ENCODE assay signal across 13 cellular contexts in genomic region chr13:61414136-61414535, GRCh38. TPM values are rescaled to one million over a fixed set of nuclear protein-coding genes. Genes with fewer than 3 reads are reported as not detected.
A peak's percentile ranks its signal among the peaks of the same experiment; 100 is the strongest.
DNase-seq lines count a peak whose midpoint lies in the region; ATAC-seq lines count a peak whose summit lies in the region.
"Had no signal": no experiment of that assay in that cellular context is flagged by ENCODE, and none has a peak within 500 bp of the region (broad histone marks: within the 10 kb centered on the region; RNA-seq: fewer than 3 reads in every experiment).

No MANE protein-coding gene starts in this region.

- no peak overlapping the region for H3K18ac ChIP-seq in trophoblast cell (ENCODE audit: low read length)

- H3K36me3 ChIP-seq in ES-I3 (ENCODE audit: insufficient read depth, low read length) (no peaks in the 10 kb centered on the region), SK-N-MC (ENCODE audit: insufficient read depth, low read length) (peaks cover 16% of the 10 kb centered on the region; the same call in 1 of the 2 replicates), iPS-15b (ENCODE audit: control insufficient read depth, insufficient read depth, low read length) (no peaks in the 10 kb centered on the region), trophoblast cell (ENCODE audit: control insufficient read depth in 1 of 2, insufficient read depth in 2 of 2, low read length in 2 of 2) (no peaks in the 10 kb centered on the region)

- no peak overlapping the region for H4K8ac ChIP-seq in trophoblast cell (ENCODE audit: low read depth, low read length)

- no peaks in the 10 kb centered on the region for H3K9me3 Mint-ChIP-seq in activated CD8-positive, alpha-beta T cell treated with anti-CD3 and anti-CD28 coated beads, Interleukin-2, amount 10 ng/mL, durations not matched to agents 7 days and 5 days (ENCODE audit: insufficient read depth)
- H3K9me3 Mint-ChIP-seq in activated naive CD4-positive, alpha-beta T cell treated with anti-CD3 and anti-CD28 coated beads, Interleukin-2, amount 50 U/mL, for 72 hours = peaks cover 8 to 12% of the 10 kb centered on the region in 2 donors

- no peak overlapping the region for H3K23ac ChIP-seq in trophoblast cell (ENCODE audit: low read length)

- H3K9me3 ChIP-seq in ES-I3 (ENCODE audit: control insufficient read depth, insufficient read depth, low read length) (no peaks in the 10 kb centered on the region), SK-N-MC (ENCODE audit: low read depth, low read length) (no peaks in the 10 kb centered on the region), iPS-15b (ENCODE audit: control insufficient read depth, insufficient read depth, low read length) (no peaks in the 10 kb centered on the region), trophoblast cell (ENCODE audit: insufficient read depth, low read depth, low read length) (peaks cover 2% of the 10 kb centered on the region)

- no peak overlapping the region for H3K27ac ChIP-seq in SK-N-MC
- H3K27ac ChIP-seq in trophoblast cell (ENCODE audit: low read depth, low read length) = no peak overlapping the region

- no peak for ATAC-seq in activated CD8-positive, alpha-beta T cell treated with anti-CD3 and anti-CD28 coated beads, Interleukin-2, amount 10 ng/mL, durations not matched to agents 7 days and 5 days
- ATAC-seq in activated naive CD4-positive, alpha-beta T cell treated with anti-CD3 and anti-CD28 coated beads, Interleukin-2, amount 50 U/mL, for 72 hours = no peak
- ATAC-seq: GM12878 had no signal

- H3K4me1 ChIP-seq in ES-I3 (ENCODE audit: insufficient read depth, low read length) = no peaks in the 10 kb centered on the region
- no peaks in the 10 kb centered on the region for H3K4me1 ChIP-seq in iPS-15b (ENCODE audit: control insufficient read depth, insufficient read depth, low read length)
- H3K4me1 ChIP-seq in trophoblast cell (ENCODE audit: control insufficient read depth in 1 of 2, insufficient read depth in 2 of 2, low read length in 2 of 2) = peaks cover 8 to 9% of the 10 kb centered on the region in 2 experiments

- H3K79me2 ChIP-seq in trophoblast cell (ENCODE audit: control insufficient read depth, insufficient read depth, low read length, poor library complexity) = no peaks in the 10 kb centered on the region

- no peak overlapping the region for H3K4me3 Mint-ChIP-seq in activated CD8-positive, alpha-beta T cell treated with anti-CD3 and anti-CD28 coated beads, Interleukin-2, amount 10 ng/mL, durations not matched to agents 7 days and 5 days

- no peak overlapping the region for H3K4ac ChIP-seq in trophoblast cell (ENCODE audit: low read depth, low read length)

- H4K91ac ChIP-seq in trophoblast cell (ENCODE audit: low read depth, low read length) = no peak overlapping the region

- H2BK12ac ChIP-seq in trophoblast cell (ENCODE audit: low read length) = no peak overlapping the region

- peak overlapping the region; percentile 51; the same call in 1 of the 2 replicates for H3K9ac ChIP-seq in ES-I3 (ENCODE audit: low read depth, low read length)
- H3K9ac ChIP-seq in SK-N-MC (ENCODE audit: insufficient read length) = peak overlapping the region; percentile 75
- no peak overlapping the region for H3K9ac ChIP-seq in iPS-15b (ENCODE audit: low read depth, low read length)
- H3K9ac ChIP-seq in trophoblast cell (ENCODE audit: low read length) = no peak overlapping the region

- H3K36me3 Mint-ChIP-seq in activated CD8-positive, alpha-beta T cell treated with anti-CD3 and anti-CD28 coated beads, Interleukin-2, amount 10 ng/mL, durations not matched to agents 7 days and 5 days (ENCODE audit: low read depth) = no peaks in the 10 kb centered on the region
- H3K36me3 Mint-ChIP-seq in activated naive CD4-positive, alpha-beta T cell treated with anti-CD3 and anti-CD28 coated beads, Interleukin-2, amount 50 U/mL, for 72 hours = peaks cover 7 to 11% of the 10 kb centered on the region in 2 donors

- H3K4me3 ChIP-seq in SK-N-MC (peak overlapping the region; percentile 97), iPS-15b (ENCODE audit: low read depth, low read length) (peak overlapping the region; percentile 89), trophoblast cell (ENCODE audit: low read depth, low read length) (no peak overlapping the region)
- H3K4me3 ChIP-seq: GM12878 had no signal

- no peak overlapping the region for H3K27ac Mint-ChIP-seq in activated CD8-positive, alpha-beta T cell treated with anti-CD3 and anti-CD28 coated beads, Interleukin-2, amount 10 ng/mL, durations not matched to agents 7 days and 5 days
- H3K27ac Mint-ChIP-seq in activated naive CD4-positive, alpha-beta T cell treated with anti-CD3 and anti-CD28 coated beads, Interleukin-2, amount 50 U/mL, for 72 hours = no peak overlapping the region

- no peak overlapping the region for H4K12ac ChIP-seq in trophoblast cell (ENCODE audit: low read depth, low read length)

- CTCF ChIA-PET in activated CD8-positive, alpha-beta T cell treated with anti-CD3 and anti-CD28 coated beads, Interleukin-2, amount 10 ng/mL, durations not matched to agents 7 days and 5 days (lab: Charles Lee) = no interaction called here

- WGBS in trophoblast cell (ENCODE audit: extremely low coverage, insufficient coverage, insufficient read length) = no CpG with 5 or more reads among the region's 12 CpGs

- no peak overlapping the region for H3K14ac ChIP-seq in trophoblast cell (ENCODE audit: low read length)

- no peak overlapping the region for H2AK5ac ChIP-seq in trophoblast cell (ENCODE audit: low read length)

- no peak for DNase-seq in SK-N-MC (ENCODE audit: low read depth, low spot score)
- DNase-seq in trophoblast cell = no peak
- DNase-seq in RPMI8226 = no peak
- DNase-seq in activated CD8-positive, alpha-beta T cell treated with anti-CD3 and anti-CD28 coated beads, Interleukin-2, amount 10 ng/mL, durations not matched to agents 7 days and 5 days = no peak
- no peak for DNase-seq in EL
- DNase-seq in activated naive CD4-positive, alpha-beta T cell treated with anti-CD3 and anti-CD28 coated beads, Interleukin-2, amount 50 U/mL, for 72 hours (ENCODE audit: low spot score in 2 of 2) = no peak
- DNase-seq: cerebellar nuclear complex; NCI-H510A treated with DMSO at 0.1 percent for 48 hours; stimulated activated CD8-positive, alpha-beta memory T cell treated with anti-CD3 and anti-CD28 coated beads, Interleukin-4, amount 100 ng/mL, for 48 hours had no signal

- no peak overlapping the region for H2BK120ac ChIP-seq in trophoblast cell (ENCODE audit: insufficient read depth, low read length, poor library complexity)

- POLR2A ChIA-PET in activated CD8-positive, alpha-beta T cell treated with anti-CD3 and anti-CD28 coated beads, Interleukin-2, amount 10 ng/mL, durations not matched to agents 7 days and 5 days (lab: Charles Lee) = no interaction called here

- H3K27me3 Mint-ChIP-seq in activated CD8-positive, alpha-beta T cell treated with anti-CD3 and anti-CD28 coated beads, Interleukin-2, amount 10 ng/mL, durations not matched to agents 7 days and 5 days (ENCODE audit: low read depth) = peaks cover 26% of the 10 kb centered on the region

- H2BK5ac ChIP-seq in trophoblast cell (ENCODE audit: low read depth, low read length, poor library complexity) = no peak overlapping the region

- H2AFZ ChIP-seq in trophoblast cell (ENCODE audit: insufficient read depth, low read length, poor library complexity) = no peak overlapping the region

- peaks cover 46% of the 10 kb centered on the region for H3K27me3 ChIP-seq in iPS-15b (ENCODE audit: control insufficient read depth, insufficient read depth, low read length)
- H3K27me3 ChIP-seq in trophoblast cell (ENCODE audit: insufficient read depth, low read length) = peaks cover 21% of the 10 kb centered on the region

- H3K79me1 ChIP-seq in trophoblast cell (ENCODE audit: low read length) = no peaks in the 10 kb centered on the region

- peak overlapping the region; percentile 99 for H3K4me2 ChIP-seq in trophoblast cell (ENCODE audit: low read length)

- H3K4me1 Mint-ChIP-seq in activated CD8-positive, alpha-beta T cell treated with anti-CD3 and anti-CD28 coated beads, Interleukin-2, amount 10 ng/mL, durations not matched to agents 7 days and 5 days (ENCODE audit: low read depth) = no peaks in the 10 kb centered on the region

RNA-seq across cellular contexts. Expression of gene PCDH20, which starts 1.5 kb away (rescaled TPM):
- polyA plus RNA-seq in trophoblast cell (2013) = 0.23 and 0.31 TPM in 2 replicates
- not detected for total RNA-seq in activated CD8-positive, alpha-beta T cell treated with anti-CD3 and anti-CD28 coated beads, Interleukin-2, amount 10 ng/mL, durations not matched to agents 7 days and 5 days
- total RNA-seq in activated naive CD4-positive, alpha-beta T cell treated with anti-CD3 and anti-CD28 coated beads, Interleukin-2, amount 50 U/mL, for 72 hours = not detected
- total RNA-seq: GM12878; T-helper 2 cell treated with Interferon-gamma antibody and Interleukin-4, amounts not matched to agents 100 ng/mL and 5 ng/mL, for 36 hours had no signal

Comparison
In these comparisons a context has a peak if more than half of its experiments do, and no peak if none do; other contexts are left out.
1. H3K9ac ChIP-seq: peak in ES-I3 (single experiment) and SK-N-MC (single experiment); none in iPS-15b (single experiment) and trophoblast cell (single experiment).